ENCODE assay signal across 11 cellular contexts in the genomic region with DNA sequence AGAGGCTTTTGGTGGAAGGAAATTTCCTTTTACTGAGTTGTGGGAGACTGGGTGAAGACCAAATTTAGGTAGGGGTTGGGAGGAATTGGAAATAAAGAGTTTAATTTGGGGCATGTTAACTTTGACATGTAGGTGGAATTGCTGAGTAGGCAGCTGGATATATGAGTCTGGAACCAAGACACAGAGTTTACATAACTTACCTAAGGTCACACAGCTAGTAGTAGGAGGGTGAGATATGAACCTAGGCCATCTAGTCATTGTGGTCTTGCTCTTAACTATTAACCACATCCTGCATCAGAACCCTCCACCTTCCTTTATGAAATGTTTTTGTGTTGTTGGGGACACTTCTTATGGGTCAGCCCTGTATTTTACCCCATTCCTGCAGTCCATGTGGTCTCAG.
A peak's percentile ranks its signal among the peaks of the same experiment; 100 is the strongest.
DNase-seq lines count a peak whose midpoint lies in the region; ATAC-seq, FAIRE-seq and TF ChIP-seq lines count a peak whose summit lies in the region.
"Had no signal": no experiment of that assay in that cellular context is flagged by ENCODE, and none has a peak within 500 bp of the region (broad histone marks: within the 10 kb centered on the region; RNA-seq: fewer than 3 reads in every experiment).

No MANE protein-coding gene starts in this region.

- TF ChIP-seq CTCF in HepG2 (CRISPR knock-in tag; IDR thresholded peaks at IDR 0.05): no peak
- TF ChIP-seq CTCF in right lobe of liver (IDR thresholded peaks at IDR 0.05): no peak
- TF ChIP-seq CTCF in RWPE1 (conservative IDR thresholded peaks at IDR 0.05; ENCODE audit: low read depth): no peak

- intact Hi-C loops in HepG2 (cut with micrococcal nuclease; ENCODE audit: unreplicated experiment) (no loop called here), right lobe of liver (cut with DNase I) (no loop called here)

- no peak overlapping the region for H2AFZ ChIP-seq in HepG2 (ENCODE audit: low read length)

- H3K36me3 ChIP-seq in HepG2 (replicated peaks in 1 of 2; ENCODE audit: control insufficient read depth in 1 of 2, insufficient read depth in 2 of 2, low read length in 2 of 2): no peaks in the 10 kb centered on the region
- H3K36me3 ChIP-seq in right lobe of liver: no peaks in the 10 kb centered on the region

- H3K27me3 ChIP-seq in HepG2 (ENCODE audit: control insufficient read depth in 1 of 2, insufficient read depth in 2 of 2, low read length in 2 of 2) (no peaks in the 10 kb centered on the region; a peak in 1 of 5 replicates), right lobe of liver (no peaks in the 10 kb centered on the region)

- H3K79me2 ChIP-seq in HepG2 (ENCODE audit: insufficient read depth, low read length): no peaks in the 10 kb centered on the region

- H3K4me1 ChIP-seq in HepG2 (ENCODE audit: insufficient read depth, low read length) (no peaks in the 10 kb centered on the region), right lobe of liver (no peaks in the 10 kb centered on the region)

- DNase-seq in HepG2 (ENCODE audit: low spot score): no peak
- DNase-seq in right lobe of liver: no peak
- DNase-seq in NCI-H82 (lab: John Stamatoyannopoulos, UW): no peak
- no peak for DNase-seq in RWPE1 (ENCODE audit: low spot score)
- DNase-seq in UCSD-AML1 (lab: John Stamatoyannopoulos, UW; ENCODE audit: unreplicated experiment): no peak
- no peak for DNase-seq in activated T-cell treated with anti-CD3 and anti-CD28 coated beads, Interleukin-2, amount 50 U/mL, for 1 hour
- DNase-seq: MV-4-11, small intestine had no signal

- no TSS peak for BruUV-seq in HepG2 (replicated peaks; lab: Mats Ljungman, UMichigan)

- in situ Hi-C loops in HepG2 (cut with HindIII; ENCODE audit: extremely low pct_ligation_motif_present, low pct_unique_long_range_greater_than_20kb): no loop called here

- TF ChIP-seq RAD21 in HepG2 (CRISPR knock-in tag; IDR thresholded peaks at IDR 0.05): no peak

- POLR2A ChIA-PET in HepG2 (lab: Yijun Ruan, JAX) (no interaction called here), RWPE1 (lab: Yijun Ruan, JAX; ENCODE audit: low non-redundant PET) (no interaction called here)

- no peak overlapping the region for H3K4me2 ChIP-seq in HepG2 (ENCODE audit: low read depth, low read length)

- TF ChIP-seq EP300 in HepG2 (IDR thresholded peaks at IDR 0.05; ENCODE audit: low read depth in 2 of 2, low read length in 2 of 2) (no peak), HepG2 (CRISPR knock-in tag; IDR thresholded peaks at IDR 0.05; ENCODE audit: borderline replicate concordance) (no peak)

- H4K20me1 ChIP-seq in HepG2 (ENCODE audit: insufficient read depth, low read length): no peaks in the 10 kb centered on the region

- H3K4me3 ChIP-seq in HepG2 (replicated peaks in 1 of 3; ENCODE audit: insufficient read depth in 1 of 3, low read depth in 2 of 3, low read length in 3 of 3) (no peak overlapping the region), right lobe of liver (no peak overlapping the region)

- H3K9me3 ChIP-seq in HepG2 (ENCODE audit: low read length): no peaks in the 10 kb centered on the region
- no peaks in the 10 kb centered on the region for H3K9me3 ChIP-seq in right lobe of liver

- ATAC-seq in HepG2 (no peak), right lobe of liver (no peak), GM21723 (IDR thresholded peaks at IDR 0.05; ENCODE audit: unreplicated experiment) (peak; percentile 74), HG03175 (IDR thresholded peaks at IDR 0.05; ENCODE audit: unreplicated experiment) (peak; percentile 94)

- CTCF ChIA-PET in HepG2 (lab: Yijun Ruan, JAX; ENCODE audit: low intra/inter-chr PET ratio, low total read pairs): no interaction called here
- CTCF ChIA-PET in RWPE1 (lab: Yijun Ruan, JAX): no interaction called here

- H3K27ac ChIP-seq in HepG2 (ENCODE audit: extremely low read length, insufficient read depth, low read length) (no peak overlapping the region), right lobe of liver (no peak overlapping the region), RWPE1 (no peak overlapping the region)

- no peak for TF ChIP-seq POLR2A in HepG2 (IDR thresholded peaks at IDR 0.05; ENCODE audit: insufficient read depth in 1 of 2, low read depth in 2 of 2, low read length in 2 of 2)
- no peak for TF ChIP-seq POLR2A in right lobe of liver (IDR thresholded peaks at IDR 0.05)

- no peak for FAIRE-seq in HepG2 (lab: Jason Lieb, UNC)
- FAIRE-seq: bronchial epithelial cell, small intestine had no signal

- H3K9ac ChIP-seq in HepG2 (ENCODE audit: insufficient read depth, low read depth, low read length): no peak overlapping the region

TF ChIP-seq in HepG2, 621 proteins besides CTCF, POLR2A, EP300 and RAD21:
- TF ChIP-seq NR3C1 (CRISPR knock-in tag; IDR thresholded peaks at IDR 0.05) (no peak), MAFK (conservative IDR thresholded peaks at IDR 0.05 in 1 of 2, IDR thresholded peaks at IDR 0.05 in 1 of 2; ENCODE audit: low read length in 2 of 2) (peak; percentile 40 to 58; a peak in 3 of 4 replicates), SSRP1 (CRISPR knock-in tag; IDR thresholded peaks at IDR 0.05) (no peak), YY1 (IDR thresholded peaks at IDR 0.05; ENCODE audit: insufficient read depth, insufficient replicate concordance, low read depth, low read length) (no peak), NFKBIZ (CRISPR knock-in tag; IDR thresholded peaks at IDR 0.05) (no peak)
- TF ChIP-seq, protein P1, sequence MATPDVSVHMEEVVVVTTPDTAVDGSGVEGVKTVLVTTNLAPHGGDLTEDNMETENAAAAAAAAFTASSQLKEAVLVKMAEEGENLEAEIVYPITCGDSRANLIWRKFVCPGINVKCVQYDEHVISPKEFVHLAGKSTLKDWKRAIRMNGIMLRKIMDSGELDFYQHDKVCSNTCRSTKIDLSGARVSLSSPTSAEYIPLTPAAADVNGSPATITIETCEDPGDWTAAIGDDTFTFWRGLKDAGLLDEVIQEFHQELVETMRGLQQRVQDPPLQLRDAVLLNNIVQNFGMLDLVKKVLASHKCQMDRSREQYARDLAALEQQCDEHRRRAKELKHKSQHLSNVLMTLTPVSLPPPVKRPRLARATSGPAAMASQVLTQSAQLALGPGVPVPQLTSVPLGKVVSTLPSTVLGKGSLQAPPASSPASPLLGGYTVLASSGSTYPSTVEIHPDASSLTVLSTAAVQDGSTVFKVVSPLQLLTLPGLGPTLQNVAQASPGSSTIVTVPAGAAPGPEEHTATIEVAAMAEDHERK (CRISPR knock-in tag; IDR thresholded peaks at IDR 0.05; ENCODE audit: low read depth): no peak

Comparison
In these comparisons a context has a peak if more than half of its experiments do, and no peak if none do; other contexts are left out.
1. ATAC-seq: peak in GM21723 (single experiment) and HG03175 (single experiment); none in HepG2 (single experiment) and right lobe of liver (0 of 4).